Comparison of ENCODE assay signal across 6 cellular contexts in genomic region chr19:29439021-29439420, GRCh38.
"Had no signal": no experiment of that assay in that cellular context is flagged by ENCODE, and none has a peak within 500 bp of the region (broad histone marks: within the 10 kb centered on the region; RNA-seq: fewer than 3 reads in every experiment).

No MANE protein-coding gene starts in this region.

- H3K27ac ChIP-seq: HL-60 had no signal

- ATAC-seq: HepG2, K562 had no signal

- H3K4me3 ChIP-seq: K562 had no signal

- DNase-seq: IMR-90, KBM-7, KG1 had no signal
